25 cellular contexts compared by ENCODE assay signal in the genomic region with DNA sequence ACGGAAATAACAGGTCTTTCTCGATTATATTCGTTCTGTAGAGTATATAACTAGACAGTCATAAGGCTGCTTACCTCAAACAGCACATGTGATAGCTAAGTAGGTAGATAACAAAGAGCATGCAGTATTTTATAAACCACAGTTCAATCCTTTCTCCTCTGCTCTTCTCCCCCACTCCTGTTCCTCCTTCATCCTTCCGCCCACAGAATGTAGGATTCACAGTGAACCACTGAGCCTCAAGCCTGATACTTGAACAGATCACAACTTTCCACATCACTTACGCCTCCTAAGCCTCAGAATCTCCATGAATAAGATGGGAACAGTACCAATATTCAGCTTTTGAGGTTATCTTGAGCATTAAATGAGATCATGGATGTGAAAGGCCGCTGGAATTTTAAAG.
"Had no signal": no experiment of that assay in that cellular context is flagged by ENCODE, and none has a peak within 500 bp of the region (broad histone marks: within the 10 kb centered on the region; RNA-seq: fewer than 3 reads in every experiment).

No MANE protein-coding gene starts in this region.

- H3K27ac ChIP-seq: pancreas, prostate gland, right lobe of liver, sigmoid colon, stomach, thoracic aorta, thyroid gland, tibial nerve, upper lobe of left lung, vagina had no signal

- ATAC-seq: naive thymus-derived CD4-positive, alpha-beta T cell; natural killer cell treated with Interleukin-12 subunit alpha and Interleukin-12 subunit beta and Interleukin-15 and Interleukin-18, amount 100 ng/mL, for 72 hours; pancreas; right cardiac atrium; right lobe of liver; stimulated activated effector memory CD8-positive, alpha-beta T cell treated with anti-CD3 and anti-CD28 coated beads, Interleukin-12 subunit alpha, Interleukin-12 subunit beta, amount 100 ng/mL, for 72 hours; stimulated activated naive B cell treated with anti-CD40 and anti-IgM and Interleukin-4, amounts not matched to agents 10 μg/mL and 1 μg/mL and 100 μg/mL, for 72 hours had no signal

- H3K4me3 ChIP-seq: pancreas, prostate gland, right lobe of liver, sigmoid colon, stomach, thoracic aorta, thyroid gland, tibial nerve, upper lobe of left lung, vagina had no signal

- DNase-seq: naive thymus-derived CD4-positive, alpha-beta T cell; nephron progenitor cell; occipital lobe; pancreas; retina; right cardiac atrium; right lobe of liver; sigmoid colon; small intestine; stimulated activated CD4-positive, alpha-beta T cell treated with anti-CD3 and anti-CD28 coated beads, Interleukin-15, amount 100 ng/mL, for 24 hours; stimulated activated CD4-positive, alpha-beta T cell treated with anti-CD3 and anti-CD28 coated beads, Interleukin-2, amount 100 ng/mL, for 24 hours; stimulated activated CD4-positive, alpha-beta T cell treated with anti-CD3 and anti-CD28 coated beads, Interleukin-2, amount 100 ng/mL, for 48 hours; stimulated activated CD4-positive, alpha-beta T cell treated with anti-CD3 and anti-CD28 coated beads, Interleukin-4, amount 100 ng/mL, for 24 hours; stimulated activated naive B cell treated with anti-CD40 and anti-IgM and Interleukin-4, amounts not matched to agents 10 μg/mL and 1 μg/mL and 100 μg/mL, for 72 hours; stimulated activated naive CD4-positive, alpha-beta T cell treated with Interleukin-2 at 50 U/mL for 16 hours; stomach; thyroid gland; trophoblast cell; upper lobe of left lung had no signal

- H3K27me3 ChIP-seq: pancreas, right lobe of liver, sigmoid colon, stomach, thyroid gland, tibial nerve, upper lobe of left lung, vagina had no signal

- H3K4me1 ChIP-seq: pancreas, prostate gland, right lobe of liver, sigmoid colon, stomach, thyroid gland, tibial nerve, upper lobe of left lung, vagina had no signal

- H3K36me3 ChIP-seq: pancreas, prostate gland, right lobe of liver, sigmoid colon, stomach, thoracic aorta, thyroid gland, tibial nerve, upper lobe of left lung, vagina had no signal

- H3K9me3 ChIP-seq: pancreas, prostate gland, right lobe of liver, sigmoid colon, thoracic aorta, thyroid gland, upper lobe of left lung, vagina had no signal
